In the genomic region with DNA sequence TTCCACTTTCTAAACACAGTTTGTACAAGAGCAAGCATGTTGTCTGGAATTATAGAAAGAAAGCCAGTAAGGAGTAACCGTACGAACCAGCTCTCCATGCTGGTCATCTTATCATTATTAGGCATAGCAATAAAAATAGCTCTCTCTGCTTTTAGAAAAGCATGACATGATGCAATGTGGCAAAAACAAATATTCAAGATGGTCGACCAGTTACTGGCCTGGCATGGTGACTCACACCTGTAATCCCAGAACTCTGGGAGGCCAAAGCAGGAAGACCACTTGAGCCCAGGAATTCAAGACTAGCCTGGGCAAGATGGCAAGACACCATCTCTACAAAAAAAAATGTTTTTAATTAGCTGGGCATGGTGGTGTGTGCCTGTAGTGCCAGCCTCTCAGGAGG, we compare ENCODE assay signal across 13 cellular contexts. TPM values are rescaled to one million over a fixed set of nuclear protein-coding genes. Genes with fewer than 3 reads are reported as not detected.
DNase-seq lines count a peak whose midpoint lies in the region; ATAC-seq and TF ChIP-seq lines count a peak whose summit lies in the region.
"Had no signal": no experiment of that assay in that cellular context is flagged by ENCODE, and none has a peak within 500 bp of the region (broad histone marks: within the 10 kb centered on the region; RNA-seq: fewer than 3 reads in every experiment).

No MANE protein-coding gene starts in this region.

- peak in 1 of 2 experiments; percentile 58; a peak in 1 of 4 replicates for TF ChIP-seq EP300 in SK-N-SH (IDR thresholded peaks at IDR 0.05; ENCODE audit: borderline replicate concordance in 1 of 2, low read depth in 1 of 2, low read length in 1 of 2)

- no peak for DNase-seq in SK-N-SH
- peak in 1 of 2 donors; percentile 72 for DNase-seq in ascending aorta (ENCODE audit: low spot score in 2 of 2)
- no peak for DNase-seq in left ventricle myocardium superior
- DNase-seq in upper lobe of right lung = no peak
- no peak for DNase-seq in activated CD4-positive, alpha-beta T cell treated with anti-CD3 and anti-CD28 coated beads, Interleukin-2, amount 10 ng/mL, durations not matched to agents 7 days and 5 days
- no peak for DNase-seq in stimulated activated CD4-positive, alpha-beta T cell treated with anti-CD3 and anti-CD28 coated beads, Interleukin-2, amount 100 ng/mL, for 48 hours
- DNase-seq in hepatic stellate cell (ENCODE audit: low spot score) = no peak
- DNase-seq: effector CD8-positive, alpha-beta T cell; left colon; NCI-H1105; NK-92 treated with Interleukin-12 subunit alpha and Interleukin-12 subunit beta, amount 100 ng/mL, for 24 hours had no signal

- H3K4me1 ChIP-seq in SK-N-SH (ENCODE audit: control insufficient read depth in 1 of 2, insufficient read depth in 2 of 2, low read depth in 1 of 2, low read length in 1 of 2) = peaks cover 26 to 54% of the 10 kb centered on the region in 2 experiments
- peaks cover 22 to 66% of the 10 kb centered on the region in 2 donors for H3K4me1 ChIP-seq in ascending aorta
- peaks cover 25% of the 10 kb centered on the region for H3K4me1 ChIP-seq in upper lobe of right lung

- H3K9me3 Mint-ChIP-seq in activated CD4-positive, alpha-beta T cell treated with anti-CD3 and anti-CD28 coated beads, Interleukin-2, amount 10 ng/mL, durations not matched to agents 7 days and 5 days = no peaks in the 10 kb centered on the region

- H3K9me2 ChIP-seq in SK-N-SH = no peaks in the 10 kb centered on the region

- peaks cover 70% of the 10 kb centered on the region for H4K20me1 ChIP-seq in SK-N-SH (ENCODE audit: insufficient read depth)

- intact Hi-C loops in ascending aorta (cut with DNase I) (loop anchor here (2.0 kb wide), 1 partner anchor 16 kb away; no protein-coding TSS in a partner anchor), left ventricle myocardium superior (cut with micrococcal nuclease) (no loop called here), upper lobe of right lung (cut with DNase I) (no loop called here)

- H3K36me3 ChIP-seq in SK-N-SH (replicated peaks in 1 of 2; ENCODE audit: control insufficient read depth in 1 of 2, insufficient read depth in 2 of 2, low read length in 1 of 2) = peaks cover 0 to 9% of the 10 kb centered on the region in 2 experiments
- H3K36me3 ChIP-seq in ascending aorta = no peaks in the 10 kb centered on the region
- no peaks in the 10 kb centered on the region for H3K36me3 ChIP-seq in upper lobe of right lung
- H3K36me3 ChIP-seq: prostate gland had no signal

- ATAC-seq in SK-N-SH treated with all-trans-retinoic acid at 6 μM for 48 hours = no peak; the same call in 2 of the 3 replicates
- peak; percentile 50 for ATAC-seq in left ventricle myocardium superior
- ATAC-seq in upper lobe of right lung = peak; percentile 37
- ATAC-seq: left colon had no signal

- no peak overlapping the region for H3K4me2 ChIP-seq in SK-N-SH

- peaks cover 98% of the 10 kb centered on the region for H3K79me2 ChIP-seq in SK-N-SH (ENCODE audit: insufficient read depth)

- H3K27ac ChIP-seq in SK-N-SH (ENCODE audit: low read depth in 2 of 2, low read length in 1 of 2) (peak overlapping the region in 1 of 2 experiments; percentile 84; a peak in 2 of 4 replicates), ascending aorta (peak overlapping the region; percentile 76 to 83), upper lobe of right lung (no peak overlapping the region)
- H3K27ac ChIP-seq: prostate gland had no signal

- peaks cover 2% of the 10 kb centered on the region for H3K36me3 Mint-ChIP-seq in activated CD4-positive, alpha-beta T cell treated with anti-CD3 and anti-CD28 coated beads, Interleukin-2, amount 10 ng/mL, durations not matched to agents 7 days and 5 days (ENCODE audit: low read depth)

- H3K4me1 Mint-ChIP-seq in activated CD4-positive, alpha-beta T cell treated with anti-CD3 and anti-CD28 coated beads, Interleukin-2, amount 10 ng/mL, durations not matched to agents 7 days and 5 days = peaks cover 30% of the 10 kb centered on the region

- TF ChIP-seq RAD21 in SK-N-SH (IDR thresholded peaks at IDR 0.05; ENCODE audit: low read length) = no peak

- H3K27me3 Mint-ChIP-seq in activated CD4-positive, alpha-beta T cell treated with anti-CD3 and anti-CD28 coated beads, Interleukin-2, amount 10 ng/mL, durations not matched to agents 7 days and 5 days = no peaks in the 10 kb centered on the region

- TF ChIP-seq CTCF in SK-N-SH (IDR thresholded peaks at IDR 0.05) = no peak
- no peak for TF ChIP-seq CTCF in ascending aorta (IDR thresholded peaks at IDR 0.05)
- TF ChIP-seq CTCF in upper lobe of right lung (IDR thresholded peaks at IDR 0.05) = no peak

- H3K27me3 ChIP-seq in SK-N-SH (ENCODE audit: insufficient read depth) = no peaks in the 10 kb centered on the region
- H3K27me3 ChIP-seq in ascending aorta = no peaks in the 10 kb centered on the region
- H3K27me3 ChIP-seq in upper lobe of right lung = no peaks in the 10 kb centered on the region

- H3K4me3 Mint-ChIP-seq in activated CD4-positive, alpha-beta T cell treated with anti-CD3 and anti-CD28 coated beads, Interleukin-2, amount 10 ng/mL, durations not matched to agents 7 days and 5 days = no peak overlapping the region

- CTCF ChIA-PET in SK-N-SH (lab: Yijun Ruan, JAX) = interaction anchor here (1.1 kb wide), 1 partner anchor 20 kb away, joined by 3 read pairs; no protein-coding TSS in a partner anchor
- CTCF ChIA-PET in activated CD4-positive, alpha-beta T cell treated with anti-CD3 and anti-CD28 coated beads, Interleukin-2, amount 10 ng/mL, durations not matched to agents 7 days and 5 days (lab: Charles Lee) = interaction anchor here (0.6 to 1.2 kb wide), 2 partner anchors 126 to 181 kb away, joined by 3 read pairs; no protein-coding TSS in a partner anchor

- POLR2A ChIA-PET in SK-N-SH (lab: Yijun Ruan, JAX) = interaction anchor here (0.5 kb wide), 1 partner anchor 12 kb away, joined by 6 read pairs; no protein-coding TSS in a partner anchor
- POLR2A ChIA-PET in activated CD4-positive, alpha-beta T cell treated with anti-CD3 and anti-CD28 coated beads, Interleukin-2, amount 10 ng/mL, durations not matched to agents 7 days and 5 days (lab: Charles Lee) = no interaction called here

- H3K27ac Mint-ChIP-seq in activated CD4-positive, alpha-beta T cell treated with anti-CD3 and anti-CD28 coated beads, Interleukin-2, amount 10 ng/mL, durations not matched to agents 7 days and 5 days = no peak overlapping the region

- WGBS in SK-N-SH (ENCODE audit: low lambda C conversion rate) = 56% methylated on average over 3 of the region's 3 CpGs

- no peak overlapping the region for H2AFZ ChIP-seq in SK-N-SH (ENCODE audit: low read depth)

- H3K9me3 ChIP-seq in SK-N-SH (no peaks in the 10 kb centered on the region), ascending aorta (no peaks in the 10 kb centered on the region), upper lobe of right lung (no peaks in the 10 kb centered on the region)
- H3K9me3 ChIP-seq: prostate gland had no signal

- peaks cover 41% of the 10 kb centered on the region for H3F3A ChIP-seq in SK-N-SH (replicated peaks; ENCODE audit: insufficient read depth)

- H3K9ac ChIP-seq in SK-N-SH = peak overlapping the region; percentile 12; the same call in 1 of the 2 replicates

- no peak overlapping the region for H3K4me3 ChIP-seq in SK-N-SH (ENCODE audit: low read depth in 2 of 2, low read length in 1 of 2)
- no peak overlapping the region for H3K4me3 ChIP-seq in ascending aorta
- no peak overlapping the region for H3K4me3 ChIP-seq in upper lobe of right lung
- H3K4me3 ChIP-seq: prostate gland had no signal

TF ChIP-seq in SK-N-SH, 30 proteins besides CTCF, POLR2A, EP300 and RAD21 (continues in another document):
- TF ChIP-seq, protein P1, sequence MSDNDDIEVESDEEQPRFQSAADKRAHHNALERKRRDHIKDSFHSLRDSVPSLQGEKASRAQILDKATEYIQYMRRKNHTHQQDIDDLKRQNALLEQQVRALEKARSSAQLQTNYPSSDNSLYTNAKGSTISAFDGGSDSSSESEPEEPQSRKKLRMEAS (IDR thresholded peaks at IDR 0.05; ENCODE audit: low read depth) = peak; percentile 53; the same call in 1 of the 2 replicates
- TF ChIP-seq FOSL2 (IDR thresholded peaks at IDR 0.05; ENCODE audit: borderline replicate concordance, low read depth) = peak; percentile 79
- TF ChIP-seq MEF2A (IDR thresholded peaks at IDR 0.05; ENCODE audit: borderline replicate concordance, low read depth) = peak; percentile 69; the same call in 1 of the 2 replicates
- no peak for TF ChIP-seq CHD2 (IDR thresholded peaks at IDR 0.05; ENCODE audit: low read length, partially characterized antibody)
- peak; percentile 72 for TF ChIP-seq JUND (IDR thresholded peaks at IDR 0.05)
- TF ChIP-seq RXRA (IDR thresholded peaks at IDR 0.05; ENCODE audit: borderline replicate concordance, low read depth) = no peak
- TF ChIP-seq NRF1 (IDR thresholded peaks at IDR 0.05; ENCODE audit: low read depth, low read length) = no peak
- peak; percentile 83 for TF ChIP-seq YY1 (IDR thresholded peaks at IDR 0.05; ENCODE audit: low read depth)
- no peak for TF ChIP-seq EZH2phosphoT487 (IDR thresholded peaks at IDR 0.05; ENCODE audit: borderline replicate concordance, low read depth)

TF ChIP-seq in SK-N-SH treated with all-trans-retinoic acid at 6 μM for 48 hours, 23 proteins besides CTCF, POLR2A, EP300 and RAD21:
- no peak for TF ChIP-seq OSR1 (CRISPR knock-in tag; IDR thresholded peaks at IDR 0.05)

RNA-seq across cellular contexts. Expression of a gene that starts 2.6 kb away (rescaled TPM):
- polyA plus RNA-seq in SK-N-SH (2012; rRNA removed) = 111 and 121 TPM in 2 replicates
- 68.5 and 83.2 TPM in 2 replicates for polyA plus RNA-seq in SK-N-SH (2012; cell fraction: cytosol; rRNA removed)
- 164 and 278 TPM in 2 replicates for polyA plus RNA-seq in SK-N-SH (2012; cell fraction: nucleus; rRNA removed)
- 140 TPM for total RNA-seq in ascending aorta
- total RNA-seq in left ventricle myocardium superior = 680 TPM
- 191 TPM for total RNA-seq in upper lobe of right lung
- total RNA-seq in activated CD4-positive, alpha-beta T cell treated with anti-CD3 and anti-CD28 coated beads, Interleukin-2, amount 10 ng/mL, durations not matched to agents 7 days and 5 days = 100 to 1,000 TPM; 106 to 110 TPM
